20 cellular contexts compared by ENCODE assay signal in the genomic region with DNA sequence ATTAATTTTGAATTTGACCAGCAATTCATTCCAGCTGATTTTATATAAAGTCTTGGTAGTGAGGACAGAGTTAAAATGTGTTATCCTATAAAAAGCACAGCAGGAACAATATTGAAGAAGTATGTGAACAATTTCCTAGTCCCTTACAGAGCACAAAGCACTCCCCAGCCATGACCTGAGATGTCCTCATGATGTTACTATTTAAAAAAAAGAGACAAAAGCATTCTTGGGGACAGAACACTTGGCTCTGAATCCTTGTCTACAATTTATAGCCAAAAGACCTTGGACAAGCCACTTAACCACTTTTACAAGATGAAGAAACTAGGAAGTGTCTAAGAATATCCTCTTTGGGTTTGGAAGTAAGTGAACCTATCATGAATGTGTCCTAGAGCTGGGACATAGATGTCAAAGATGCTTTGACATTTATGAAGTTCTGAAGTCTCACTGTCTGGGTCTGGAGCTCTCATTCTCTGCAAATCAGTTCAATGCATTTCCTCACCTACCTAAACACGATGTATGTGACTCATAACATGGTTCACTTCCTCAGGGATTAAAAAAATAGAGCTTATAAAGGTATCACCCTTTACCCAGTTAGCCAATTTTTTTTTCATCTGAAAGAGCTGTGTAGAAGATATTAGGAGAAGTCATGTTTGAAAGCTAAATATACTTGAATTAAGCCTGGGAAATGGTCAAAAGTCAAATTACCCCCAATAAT.
DNase-seq lines count a peak whose midpoint lies in the region; ATAC-seq and TF ChIP-seq lines count a peak whose summit lies in the region.
"Had no signal": no experiment of that assay in that cellular context is flagged by ENCODE, and none has a peak within 500 bp of the region (broad histone marks: within the 10 kb centered on the region; RNA-seq: fewer than 3 reads in every experiment).

No MANE protein-coding gene starts in this region.

- H3K4me1 Mint-ChIP-seq in activated CD4-positive, alpha-beta memory T cell treated with anti-CD3 and anti-CD28 coated beads for 36 hours (ENCODE audit: low read depth) = no peaks in the 10 kb centered on the region
- H3K4me1 Mint-ChIP-seq: IgD-negative memory B cell had no signal

- ATAC-seq in heart right ventricle (peak in 7 of 8 donors; percentile 15 to 66 (median 45)), gastrocnemius medialis (no peak)
- ATAC-seq: sciatic nerve, SK-N-SH treated with all-trans-retinoic acid at 6 μM for 48 hours had no signal

- in situ Hi-C loops in gastrocnemius medialis (cut with MboI; ENCODE audit: low sequenced_read_pairs in 4 of 4) = no loop called here

- H3K36me3 ChIP-seq in ascending aorta (peaks cover 0 to 4% of the 10 kb centered on the region in 2 donors), heart right ventricle (peaks cover 0 to 6% (median 0%) of the 10 kb centered on the region in 9 donors), gastrocnemius medialis (no peaks in the 10 kb centered on the region)
- H3K36me3 ChIP-seq: neural progenitor cell had no signal

- H3K9me3 Mint-ChIP-seq in activated CD4-positive, alpha-beta memory T cell treated with anti-CD3 and anti-CD28 coated beads for 36 hours = no peaks in the 10 kb centered on the region

- TF ChIP-seq CTCF in ascending aorta (IDR thresholded peaks at IDR 0.05) (no peak), heart right ventricle (IDR thresholded peaks at IDR 0.05) (no peak), gastrocnemius medialis (IDR thresholded peaks at IDR 0.05 in 4 of 5, conservative IDR thresholded peaks at IDR 0.05 in 1 of 5) (no peak)

- H3K4me1 ChIP-seq in ascending aorta (peaks cover 13 to 71% of the 10 kb centered on the region in 2 donors), heart right ventricle (peaks cover 25 to 100% (median 89%) of the 10 kb centered on the region in 9 donors), gastrocnemius medialis (peaks cover 9 to 34% of the 10 kb centered on the region in 2 donors)
- H3K4me1 ChIP-seq: neural progenitor cell had no signal

- no peaks in the 10 kb centered on the region for H3K36me3 Mint-ChIP-seq in activated CD4-positive, alpha-beta memory T cell treated with anti-CD3 and anti-CD28 coated beads for 36 hours

- no peak for TF ChIP-seq POLR2A in gastrocnemius medialis (IDR thresholded peaks at IDR 0.05)

- DNase-seq in ELR (ENCODE audit: low read depth) (peak; percentile 33), ascending aorta (ENCODE audit: low spot score in 2 of 2) (no peak), heart right ventricle (no peak), gastrocnemius medialis (no peak), nucleus accumbens (lab: John Stamatoyannopoulos, UW) (no peak), HEK293T (ENCODE audit: extremely low spot score) (no peak)
- no peak for DNase-seq in stimulated activated CD4-positive, alpha-beta T cell treated with anti-CD3 and anti-CD28 coated beads, Interleukin-4, amount 100 ng/mL, for 1 hour
- DNase-seq in activated CD4-positive, alpha-beta memory T cell treated with anti-CD3 and anti-CD28 coated beads for 36 hours = no peak
- DNase-seq: activated CD4-positive, alpha-beta T cell treated with anti-CD3 and anti-CD28 coated beads for 48 hours; activated CD8-positive, alpha-beta memory T cell treated with anti-CD3 and anti-CD28 coated beads, Interleukin-2, amount 50 U/mL, for 48 hours; GF-D8; midbrain; NCI-H2081 treated with DMSO at 0.1 percent for 48 hours; NCI-H69; stimulated activated CD4-positive, alpha-beta T cell treated with anti-CD3 and anti-CD28 coated beads, Interleukin-4, amount 100 ng/mL, for 24 hours had no signal

- POLR2A ChIA-PET in activated CD4-positive, alpha-beta memory T cell treated with anti-CD3 and anti-CD28 coated beads for 36 hours (lab: Charles Lee) = no interaction called here
- POLR2A ChIA-PET in HEK293T (lab: Yijun Ruan, JAX) = no interaction called here

- no peak overlapping the region for H3K4me3 Mint-ChIP-seq in activated CD4-positive, alpha-beta memory T cell treated with anti-CD3 and anti-CD28 coated beads for 36 hours
- H3K4me3 Mint-ChIP-seq: dendritic cell treated with granulocyte-macrophage colony-stimulating factor and Interleukin-4, amounts not matched to agents 40 ng/mL and 50 ng/mL, for 4 days; IgD-negative memory B cell; neural progenitor cell had no signal

- CTCF ChIA-PET in activated CD4-positive, alpha-beta memory T cell treated with anti-CD3 and anti-CD28 coated beads for 36 hours (lab: Charles Lee) = no interaction called here
- CTCF ChIA-PET in HEK293T (lab: Yijun Ruan, JAX) = interaction anchor here (0.7 kb wide), 1 partner anchor 114 kb away, joined by 4 read pairs; no protein-coding TSS in a partner anchor

- H3K27ac ChIP-seq in ascending aorta = peak overlapping the region; percentile 85
- H3K27ac ChIP-seq in heart right ventricle = peak overlapping the region in 8 of 10 donors; percentile 28 to 93 (median 73)
- peak overlapping the region; percentile 9 to 55 (median 36) for H3K27ac ChIP-seq in gastrocnemius medialis
- H3K27ac ChIP-seq: neural progenitor cell had no signal

- no peak overlapping the region for H3K27ac Mint-ChIP-seq in activated CD4-positive, alpha-beta memory T cell treated with anti-CD3 and anti-CD28 coated beads for 36 hours
- H3K27ac Mint-ChIP-seq: dendritic cell treated with granulocyte-macrophage colony-stimulating factor and Interleukin-4, amounts not matched to agents 40 ng/mL and 50 ng/mL, for 4 days; IgD-negative memory B cell; neural progenitor cell had no signal

- H3K4me3 ChIP-seq in ascending aorta (no peak overlapping the region), heart right ventricle (no peak overlapping the region), gastrocnemius medialis (no peak overlapping the region)
- H3K4me3 ChIP-seq: neural progenitor cell had no signal

- H3K9me3 ChIP-seq in ascending aorta (no peaks in the 10 kb centered on the region), heart right ventricle (peaks cover 0 to 4% (median 0%) of the 10 kb centered on the region in 11 donors), gastrocnemius medialis (no peaks in the 10 kb centered on the region)

- H3K27me3 Mint-ChIP-seq in activated CD4-positive, alpha-beta memory T cell treated with anti-CD3 and anti-CD28 coated beads for 36 hours = peaks cover 12% of the 10 kb centered on the region
- H3K27me3 Mint-ChIP-seq: dendritic cell treated with granulocyte-macrophage colony-stimulating factor and Interleukin-4, amounts not matched to agents 40 ng/mL and 50 ng/mL, for 4 days had no signal

- intact Hi-C loops in ascending aorta (cut with DNase I) (no loop called here), heart right ventricle (cut with DNase I) (loop anchor here in 3 of 10 donors (5.0 to 10.0 kb wide), 3 partner anchors 49 to 66 kb away; a partner anchor contains a TSS), gastrocnemius medialis (cut with DNase I; ENCODE audit: low total_unique reads) (no loop called here)
- intact Hi-C loops in activated CD4-positive, alpha-beta memory T cell treated with anti-CD3 and anti-CD28 coated beads for 36 hours (cut with micrococcal nuclease) = no loop called here

- H3K27me3 ChIP-seq in ascending aorta (no peaks in the 10 kb centered on the region), heart right ventricle (no peaks in the 10 kb centered on the region), gastrocnemius medialis (no peaks in the 10 kb centered on the region)
- H3K27me3 ChIP-seq: neural progenitor cell had no signal

- WGBS in heart right ventricle, 2 donors = 14 to 22% methylated on average over 1 of the region's 1 CpG

TF ChIP-seq in HEK293T, 16 proteins besides CTCF, POLR2A, EP300 and RAD21:
- no peak for TF ChIP-seq FOXM1 (IDR thresholded peaks at IDR 0.05; ENCODE audit: borderline replicate concordance)
- no peak for TF ChIP-seq SP1 (IDR thresholded peaks at IDR 0.05)
- TF ChIP-seq, protein P1, sequence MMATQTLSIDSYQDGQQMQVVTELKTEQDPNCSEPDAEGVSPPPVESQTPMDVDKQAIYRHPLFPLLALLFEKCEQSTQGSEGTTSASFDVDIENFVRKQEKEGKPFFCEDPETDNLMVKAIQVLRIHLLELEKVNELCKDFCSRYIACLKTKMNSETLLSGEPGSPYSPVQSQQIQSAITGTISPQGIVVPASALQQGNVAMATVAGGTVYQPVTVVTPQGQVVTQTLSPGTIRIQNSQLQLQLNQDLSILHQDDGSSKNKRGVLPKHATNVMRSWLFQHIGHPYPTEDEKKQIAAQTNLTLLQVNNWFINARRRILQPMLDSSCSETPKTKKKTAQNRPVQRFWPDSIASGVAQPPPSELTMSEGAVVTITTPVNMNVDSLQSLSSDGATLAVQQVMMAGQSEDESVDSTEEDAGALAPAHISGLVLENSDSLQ (IDR thresholded peaks at IDR 0.05) = no peak
- TF ChIP-seq ARNT (IDR thresholded peaks at IDR 0.05) = no peak
- no peak for TF ChIP-seq CTBP1 (IDR thresholded peaks at IDR 0.05; ENCODE audit: borderline replicate concordance)
- TF ChIP-seq LEF1 (IDR thresholded peaks at IDR 0.05; ENCODE audit: borderline replicate concordance) = no peak
- TF ChIP-seq NFRKB (IDR thresholded peaks at IDR 0.05) = no peak
- TF ChIP-seq BHLHE40 (IDR thresholded peaks at IDR 0.05; ENCODE audit: borderline replicate concordance) = no peak
- TF ChIP-seq ELF4 (IDR thresholded peaks at IDR 0.05) = no peak
- no peak for TF ChIP-seq ZNF384 (IDR thresholded peaks at IDR 0.05)
- TF ChIP-seq FOXK2 (IDR thresholded peaks at IDR 0.05) = no peak
- TF ChIP-seq L3MBTL2 (conservative IDR thresholded peaks at IDR 0.05) = no peak
- TF ChIP-seq SUZ12 (IDR thresholded peaks at IDR 0.05) = no peak
- no peak for TF ChIP-seq FOXA1 (IDR thresholded peaks at IDR 0.05)
- TF ChIP-seq TARDBP (IDR thresholded peaks at IDR 0.05) = no peak

Comparison
In these comparisons a context has a peak if more than half of its experiments do, and no peak if none do; other contexts are left out.
1. ATAC-seq: peak in heart right ventricle (7 of 8); none in gastrocnemius medialis (0 of 2).
2. Peak in every context shown above with its lines, with median percentiles within 50 percentile points of each other: H3K27ac ChIP-seq.